Comparison of ENCODE assay signal across 8 cellular contexts in genomic region chr4:680931-681645, GRCh38. TPM values are rescaled to one million over a fixed set of nuclear protein-coding genes. Genes with fewer than 3 reads are reported as not detected.
DNase-seq lines count a peak whose midpoint lies in the region; TF ChIP-seq lines count a peak whose summit lies in the region.

No MANE protein-coding gene starts in this region.

- H3K27me3 ChIP-seq in HAP-1 (ENCODE audit: low read depth) (no peaks in the 10 kb centered on the region), ectodermal cell (ENCODE audit: control insufficient read depth, insufficient read depth, low read length, poor library complexity, severe bottlenecking) (peaks cover 12% of the 10 kb centered on the region)

- no peak overlapping the region for H3K27ac ChIP-seq in ectodermal cell (ENCODE audit: insufficient read depth, low read depth, low read length, poor library complexity, severe bottlenecking)

- H3K4me1 Mint-ChIP-seq in mesothelial cell of epicardium = peaks cover 4% of the 10 kb centered on the region

- peak overlapping the region; percentile 58 for H3K4me3 Mint-ChIP-seq in mesothelial cell of epicardium

- H3K36me3 ChIP-seq in HAP-1 (replicated peaks) (no peaks in the 10 kb centered on the region), ectodermal cell (ENCODE audit: control insufficient read depth, insufficient read depth, low read length) (no peaks in the 10 kb centered on the region)

- H3K27me3 Mint-ChIP-seq in mesothelial cell of epicardium (ENCODE audit: low read depth) = no peaks in the 10 kb centered on the region

- H3K4me1 ChIP-seq in HAP-1 (peaks cover 14% of the 10 kb centered on the region; the same call in 1 of the 2 replicates), ectodermal cell (ENCODE audit: control insufficient read depth, insufficient read depth, low read length) (no peaks in the 10 kb centered on the region)

- in situ Hi-C loops in HAP-1 (cut with MboI; ENCODE audit: low sequenced_read_pairs) (no loop called here), G401 (cut with HindIII; ENCODE audit: low sequenced_read_pairs) (no loop called here)

- no peaks in the 10 kb centered on the region for H3K9me3 Mint-ChIP-seq in mesothelial cell of epicardium

- H3K36me3 Mint-ChIP-seq in mesothelial cell of epicardium = no peaks in the 10 kb centered on the region

- H3K4me3 ChIP-seq in AG10803 (ENCODE audit: low read length) = peak overlapping the region; percentile 54
- H3K4me3 ChIP-seq in HAP-1 = peak overlapping the region; percentile 32
- peak overlapping the region; percentile 46 for H3K4me3 ChIP-seq in WI38 (ENCODE audit: low read depth, low read length)
- H3K4me3 ChIP-seq in ectodermal cell (ENCODE audit: insufficient read depth, low read depth, low read length) = peak overlapping the region; percentile 46

- H3K9me3 ChIP-seq in HAP-1 (no peaks in the 10 kb centered on the region), ectodermal cell (ENCODE audit: control insufficient read depth, low read length) (no peaks in the 10 kb centered on the region)

- TF ChIP-seq CTCF in AG10803 (conservative IDR thresholded peaks at IDR 0.05; ENCODE audit: low read length) = no peak
- TF ChIP-seq CTCF in WI38 (IDR thresholded peaks at IDR 0.05; ENCODE audit: low read depth, low read length) = no peak
- no peak for TF ChIP-seq CTCF in mesothelial cell of epicardium (IDR thresholded peaks at IDR 0.05; ENCODE audit: unreplicated experiment)

- 6 to 8% methylated on average over 44 to 52 of the region's 62 CpGs for WGBS in ectodermal cell, 2 experiments

- no peak overlapping the region for H3K27ac Mint-ChIP-seq in mesothelial cell of epicardium

- peak; percentile 34 for DNase-seq in AG10803 (ENCODE audit: low read depth)
- peak in 1 of 2 experiments; percentile 82 for DNase-seq in HAP-1 (ENCODE audit: low spot score in 2 of 2)
- peak in 1 of 2 experiments; percentile 21 for DNase-seq in mesothelial cell of epicardium (ENCODE audit: low spot score in 2 of 2, unreplicated experiment in 2 of 2)
- peak; percentile 74 for DNase-seq in ureter (ENCODE audit: low spot score)
- no peak for DNase-seq in NOMO-1 treated with DMSO at 0.1 percent for 48 hours (lab: John Stamatoyannopoulos, UW; ENCODE audit: unreplicated experiment)
- DNase-seq in G401 (ENCODE audit: low spot score) = no peak

RNA-seq across cellular contexts. Expression of gene MYL5, which starts 6.7 kb away (rescaled TPM):
- polyA plus RNA-seq in ectodermal cell (2013, experiment 1 of 4) = 9.9 TPM
- 11.7 TPM for polyA plus RNA-seq in ectodermal cell (2013, experiment 2 of 4)
- polyA plus RNA-seq in ectodermal cell (2013, experiment 3 of 4) = 7.2 TPM
- polyA plus RNA-seq in ectodermal cell (2013, experiment 4 of 4) = 9.0 TPM
- total RNA-seq in mesothelial cell of epicardium (25.0 to 32.1 TPM (median 32.0 TPM) in 3 replicates), ureter (46.0 TPM)
- 4.5 and 7.4 TPM in 2 replicates for total RNA-seq in G401 (2014; rRNA removed; shearing (Covaris generic))

RNA-seq across cellular contexts. Expression of gene ATP5ME, which starts 7.0 kb away (rescaled TPM):
- 257 TPM for polyA plus RNA-seq in ectodermal cell (2013, experiment 1 of 4)
- 250 TPM for polyA plus RNA-seq in ectodermal cell (2013, experiment 2 of 4)
- 323 TPM for polyA plus RNA-seq in ectodermal cell (2013, experiment 3 of 4)
- 344 TPM for polyA plus RNA-seq in ectodermal cell (2013, experiment 4 of 4)
- total RNA-seq in mesothelial cell of epicardium = 194 to 212 TPM (median 197 TPM) in 3 replicates
- 317 TPM for total RNA-seq in ureter
- total RNA-seq in G401 (2014; rRNA removed; shearing (Covaris generic)) = 245 and 376 TPM in 2 replicates

RNA-seq across cellular contexts. Expression of gene SLC49A3, which starts 7.9 kb away (rescaled TPM):
- 1.7 TPM for polyA plus RNA-seq in ectodermal cell (2013, experiment 1 of 4)
- 1.3 TPM for polyA plus RNA-seq in ectodermal cell (2013, experiment 2 of 4)
- polyA plus RNA-seq in ectodermal cell (2013, experiment 3 of 4) = 0.69 TPM
- polyA plus RNA-seq in ectodermal cell (2013, experiment 4 of 4) = 1.5 TPM
- total RNA-seq in mesothelial cell of epicardium = 10.5 to 13.4 TPM (median 11.6 TPM) in 3 replicates
- 8.9 TPM for total RNA-seq in ureter
- total RNA-seq in G401 (2014; rRNA removed; shearing (Covaris generic)) = not detected in 2 replicates

RNA-seq across cellular contexts. Expression of gene PCGF3, which starts 24.5 kb away (rescaled TPM):
- 70.9 TPM for polyA plus RNA-seq in ectodermal cell (2013, experiment 1 of 4)
- 61.3 TPM for polyA plus RNA-seq in ectodermal cell (2013, experiment 2 of 4)
- 50.2 TPM for polyA plus RNA-seq in ectodermal cell (2013, experiment 3 of 4)
- 56.1 TPM for polyA plus RNA-seq in ectodermal cell (2013, experiment 4 of 4)
- total RNA-seq in mesothelial cell of epicardium (88.1 to 93.4 TPM (median 90.9 TPM) in 3 replicates), ureter (63.3 TPM)
- total RNA-seq in G401 (2014; rRNA removed; shearing (Covaris generic)) = 27.1 and 34.1 TPM in 2 replicates

RNA-seq across cellular contexts. Expression of gene PDE6B, which starts 55.7 kb away (rescaled TPM):
- 15.3 TPM for polyA plus RNA-seq in ectodermal cell (2013, experiment 1 of 4)
- polyA plus RNA-seq in ectodermal cell (2013, experiment 2 of 4) = 15.1 TPM
- 6.6 TPM for polyA plus RNA-seq in ectodermal cell (2013, experiment 3 of 4)
- polyA plus RNA-seq in ectodermal cell (2013, experiment 4 of 4) = 11.3 TPM
- 9.0 to 12.0 TPM (median 11.6 TPM) in 3 replicates for total RNA-seq in mesothelial cell of epicardium
- total RNA-seq in ureter = 15.1 TPM
- total RNA-seq in G401 (2014; rRNA removed; shearing (Covaris generic)) = 1.0 TPM in 1 of 2 replicates, not detected in the other

Comparison
In these comparisons a context has a peak if more than half of its experiments do, and no peak if none do; other contexts are left out.
1. DNase-seq: peak in AG10803 (single experiment) and ureter (single experiment); none in NOMO-1 treated with DMSO at 0.1 percent for 48 hours (single experiment) and G401 (single experiment).
2. Peak in every context shown above with its lines, with median percentiles within 50 percentile points of each other: H3K4me3 ChIP-seq.